3 cellular contexts compared by ENCODE assay signal in the genomic region with DNA sequence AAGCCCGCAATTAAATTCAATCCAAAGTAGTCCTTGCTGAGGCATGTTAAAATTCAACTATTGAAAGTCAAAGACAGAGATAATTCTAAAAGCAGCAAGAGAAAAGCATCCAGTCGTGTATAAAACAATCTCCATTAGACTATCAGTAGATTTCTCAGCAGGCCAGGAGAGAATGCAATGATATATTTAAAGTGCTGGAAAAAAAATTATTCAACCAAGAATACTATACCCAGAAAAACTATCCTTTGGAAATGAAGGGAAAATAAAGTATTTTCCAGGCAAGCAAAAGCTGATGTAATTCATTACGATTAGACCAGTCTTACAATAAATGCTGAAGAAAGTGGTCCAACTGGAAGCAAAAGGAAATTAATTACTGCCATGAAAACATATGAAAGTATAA.
"Had no signal": no experiment of that assay in that cellular context is flagged by ENCODE, and none has a peak within 500 bp of the region (broad histone marks: within the 10 kb centered on the region; RNA-seq: fewer than 3 reads in every experiment).

No MANE protein-coding gene starts in this region.

- H3K4me3 ChIP-seq: GM12878 had no signal

- DNase-seq: GDM1, GF-D8 had no signal
